In the genomic region with DNA sequence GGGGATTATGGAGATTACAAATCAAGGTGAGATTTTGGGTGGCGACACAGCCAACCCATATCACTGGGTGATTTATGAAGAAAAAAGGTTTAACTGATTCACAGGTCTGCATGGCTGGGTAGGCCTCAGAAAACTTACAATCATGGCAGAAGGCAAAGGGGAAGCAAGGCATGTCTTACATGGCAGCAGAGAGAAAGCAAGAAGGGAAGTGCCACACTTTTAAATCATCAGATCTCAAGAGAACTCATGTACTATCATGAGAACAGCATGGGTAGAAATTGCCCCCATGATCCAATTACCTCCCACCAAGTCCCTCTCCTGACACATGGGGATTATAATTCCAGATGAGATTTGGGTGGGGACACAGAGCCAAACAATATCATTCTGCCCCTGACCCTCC, we compare ENCODE assay signal across 29 cellular contexts.
"Had no signal": no experiment of that assay in that cellular context is flagged by ENCODE, and none has a peak within 500 bp of the region (broad histone marks: within the 10 kb centered on the region; RNA-seq: fewer than 3 reads in every experiment).

No MANE protein-coding gene starts in this region.

- FAIRE-seq: urothelium cell line had no signal

- H3K4me1 ChIP-seq: stomach, testis, thyroid gland, upper lobe of left lung, upper lobe of right lung had no signal

- H3K4me1 Mint-ChIP-seq: stimulated activated memory B cell treated with anti-CD40 and anti-IgM and Interleukin-4, amounts not matched to agents 10 μg/mL and 1 μg/mL and 100 μg/mL, for 72 hours; stimulated activated naive CD8-positive, alpha-beta T cell treated with anti-CD3 and anti-CD28 coated beads, Interleukin-15, amount 100 ng/mL, for 72 hours had no signal

- H3K27ac Mint-ChIP-seq: stimulated activated effector memory CD8-positive, alpha-beta T cell treated with anti-CD3 and anti-CD28 coated beads, Interleukin-12 subunit alpha, Interleukin-12 subunit beta, amount 100 ng/mL, for 72 hours; stimulated activated memory B cell treated with anti-CD40 and anti-IgM and Interleukin-4, amounts not matched to agents 10 μg/mL and 1 μg/mL and 100 μg/mL, for 72 hours; stimulated activated naive B cell treated with anti-CD40 and anti-IgM and Interleukin-4, amounts not matched to agents 10 μg/mL and 1 μg/mL and 100 μg/mL, for 72 hours; stimulated activated naive CD8-positive, alpha-beta T cell treated with anti-CD3 and anti-CD28 coated beads, Interleukin-15, Interleukin-2, amounts not matched to agents 100 ng/mL and 50 ng/mL, for 24 hours; type B pancreatic cell had no signal

- H3K4me3 Mint-ChIP-seq: stimulated activated effector memory CD8-positive, alpha-beta T cell treated with anti-CD3 and anti-CD28 coated beads, Interleukin-12 subunit alpha, Interleukin-12 subunit beta, amount 100 ng/mL, for 72 hours; stimulated activated memory B cell treated with anti-CD40 and anti-IgM and Interleukin-4, amounts not matched to agents 10 μg/mL and 1 μg/mL and 100 μg/mL, for 72 hours; stimulated activated naive B cell treated with anti-CD40 and anti-IgM and Interleukin-4, amounts not matched to agents 10 μg/mL and 1 μg/mL and 100 μg/mL, for 72 hours; stimulated activated naive CD8-positive, alpha-beta T cell treated with anti-CD3 and anti-CD28 coated beads, Interleukin-15, amount 100 ng/mL, for 72 hours; stimulated activated naive CD8-positive, alpha-beta T cell treated with anti-CD3 and anti-CD28 coated beads, Interleukin-15, Interleukin-2, amounts not matched to agents 100 ng/mL and 50 ng/mL, for 24 hours; type B pancreatic cell had no signal

- H3K9me3 ChIP-seq: testis, thoracic aorta, thyroid gland, upper lobe of right lung, uterus, vagina had no signal

- H3K4me3 ChIP-seq: stomach, suprapubic skin, testis, thoracic aorta, thyroid gland, tibial artery, tibial nerve, transverse colon, upper lobe of left lung, upper lobe of right lung, uterus, vagina had no signal

- H3K27me3 Mint-ChIP-seq: stimulated activated memory B cell treated with anti-CD40 and anti-IgM and Interleukin-4, amounts not matched to agents 10 μg/mL and 1 μg/mL and 100 μg/mL, for 72 hours; stimulated activated naive B cell treated with anti-CD40 and anti-IgM and Interleukin-4, amounts not matched to agents 10 μg/mL and 1 μg/mL and 100 μg/mL, for 72 hours; stimulated activated naive CD8-positive, alpha-beta T cell treated with anti-CD3 and anti-CD28 coated beads, Interleukin-15, amount 100 ng/mL, for 72 hours; stimulated activated naive CD8-positive, alpha-beta T cell treated with anti-CD3 and anti-CD28 coated beads, Interleukin-15, Interleukin-2, amounts not matched to agents 100 ng/mL and 50 ng/mL, for 24 hours; type B pancreatic cell had no signal

- H3K27me3 ChIP-seq: stomach, suprapubic skin, testis, thyroid gland, tibial artery, tibial nerve, transverse colon, upper lobe of left lung, upper lobe of right lung, uterus, vagina had no signal

- DNase-seq: stimulated activated CD4-positive, alpha-beta T cell treated with anti-CD3 and anti-CD28 coated beads, Interleukin-2, amount 100 ng/mL, for 48 hours; stimulated activated CD4-positive, alpha-beta T cell treated with anti-CD3 and anti-CD28 coated beads, Interleukin-4, amount 100 ng/mL, for 1 hour; stimulated activated CD4-positive, alpha-beta T cell treated with anti-CD3 and anti-CD28 coated beads, Interleukin-4, amount 100 ng/mL, for 24 hours; stimulated activated CD4-positive, alpha-beta T cell treated with anti-CD3 and anti-CD28 coated beads, Interleukin-4, amount 100 ng/mL, for 4 hours; stimulated activated CD8-positive, alpha-beta memory T cell treated with anti-CD3 and anti-CD28 coated beads, Interleukin-4, amount 100 ng/mL, for 48 hours; stimulated activated naive B cell treated with anti-CD40 and anti-IgM and Interleukin-4, amounts not matched to agents 10 μg/mL and 1 μg/mL and 100 μg/mL, for 72 hours; stimulated activated naive CD4-positive, alpha-beta T cell; stimulated activated naive CD4-positive, alpha-beta T cell treated with Interleukin-2 at 50 U/mL for 16 hours; stimulated activated naive CD8-positive, alpha-beta T cell treated with anti-CD3 and anti-CD28 coated beads, Interleukin-15, amount 100 ng/mL, for 72 hours; stimulated activated naive CD8-positive, alpha-beta T cell treated with anti-CD3 and anti-CD28 coated beads, Interleukin-15, Interleukin-2, amounts not matched to agents 100 U/mL and 50 U/mL, for 24 hours; stomach; substantia nigra; testis; thyroid gland; tibial artery; transverse colon; trophoblast cell; upper lobe of left lung; upper lobe of right lung; uterus had no signal

- ATAC-seq: stimulated activated effector memory CD8-positive, alpha-beta T cell treated with anti-CD3 and anti-CD28 coated beads, Interleukin-12 subunit alpha, Interleukin-12 subunit beta, amount 100 ng/mL, for 72 hours; stimulated activated memory B cell treated with anti-CD40 and anti-IgM and Interleukin-4, amounts not matched to agents 10 μg/mL and 1 μg/mL and 100 μg/mL, for 72 hours; stimulated activated naive B cell treated with anti-CD40 and anti-IgM and Interleukin-4, amounts not matched to agents 10 μg/mL and 1 μg/mL and 100 μg/mL, for 72 hours; stimulated activated naive CD8-positive, alpha-beta T cell treated with anti-CD3 and anti-CD28 coated beads, Interleukin-15, amount 100 ng/mL, for 72 hours; stimulated activated naive CD8-positive, alpha-beta T cell treated with anti-CD3 and anti-CD28 coated beads, Interleukin-15, Interleukin-2, amounts not matched to agents 100 U/mL and 50 U/mL, for 24 hours; upper lobe of right lung had no signal

- H3K27ac ChIP-seq: stomach, suprapubic skin, testis, thoracic aorta, thyroid gland, tibial artery, tibial nerve, transverse colon, upper lobe of left lung, upper lobe of right lung, uterus, vagina had no signal

- H3K36me3 ChIP-seq: thoracic aorta, upper lobe of left lung, upper lobe of right lung, uterus, vagina had no signal

- H3K36me3 Mint-ChIP-seq: stimulated activated effector memory CD8-positive, alpha-beta T cell treated with anti-CD3 and anti-CD28 coated beads, Interleukin-12 subunit alpha, Interleukin-12 subunit beta, amount 100 ng/mL, for 72 hours had no signal
